Comparison of ENCODE assay signal across 9 cellular contexts in genomic region chr2:27306657-27307544, GRCh38. TPM values are rescaled to one million over a fixed set of nuclear protein-coding genes. Genes with fewer than 3 reads are reported as not detected.
DNase-seq lines count a peak whose midpoint lies in the region; ATAC-seq and TF ChIP-seq lines count a peak whose summit lies in the region.
"Had no signal": no experiment of that assay in that cellular context is flagged by ENCODE, and none has a peak within 500 bp of the region (broad histone marks: within the 10 kb centered on the region; RNA-seq: fewer than 3 reads in every experiment).

No MANE protein-coding gene starts in this region.

- peaks cover 5% of the 10 kb centered on the region for H3K36me3 ChIP-seq in CD8-positive, alpha-beta memory T cell (ENCODE audit: insufficient read depth, low read length)
- H3K36me3 ChIP-seq in adipocyte (ENCODE audit: control insufficient read depth, insufficient read depth, low read length, severe bottlenecking) (peaks cover 11% of the 10 kb centered on the region), neural cell (ENCODE audit: insufficient read depth, low read length) (no peaks in the 10 kb centered on the region)

- H3K9me2 ChIP-seq in neural cell (ENCODE audit: insufficient read depth, low read length): no peaks in the 10 kb centered on the region

- no peak overlapping the region for H3K4me3 ChIP-seq in CD8-positive, alpha-beta memory T cell (ENCODE audit: low read length)
- no peak overlapping the region for H3K4me3 ChIP-seq in adipocyte (ENCODE audit: low read length)
- peak overlapping the region; percentile 40 for H3K4me3 ChIP-seq in neural cell (ENCODE audit: low read length)

- no peak overlapping the region for H3K9ac ChIP-seq in adipocyte (ENCODE audit: low read length)
- H3K9ac ChIP-seq in neural cell (ENCODE audit: low read length): no peak overlapping the region

- POLR2A ChIA-PET in CD8-positive, alpha-beta memory T cell (lab: Charles Lee): no interaction called here

- H3K4me1 Mint-ChIP-seq in CD8-positive, alpha-beta memory T cell: peaks cover 0 to 18% (median 5%) of the 10 kb centered on the region in 3 donors

- peaks cover 7 to 18% (median 12%) of the 10 kb centered on the region in 3 donors for H3K36me3 Mint-ChIP-seq in CD8-positive, alpha-beta memory T cell

- H2AFZ ChIP-seq in neural cell (ENCODE audit: low read depth, low read length): no peak overlapping the region

- CTCF ChIA-PET in CD8-positive, alpha-beta memory T cell (lab: Charles Lee): no interaction called here

- H3K9me3 Mint-ChIP-seq in CD8-positive, alpha-beta memory T cell: no peaks in the 10 kb centered on the region

- H3K27ac ChIP-seq in CD8-positive, alpha-beta memory T cell (ENCODE audit: low read depth, low read length): no peak overlapping the region
- no peak overlapping the region for H3K27ac ChIP-seq in neural cell (ENCODE audit: low read length)

- H3K27ac Mint-ChIP-seq in CD8-positive, alpha-beta memory T cell: no peak overlapping the region

- H3K79me2 ChIP-seq in neural cell (replicated peaks; ENCODE audit: insufficient read depth, low read length): no peaks in the 10 kb centered on the region

- no peak for TF ChIP-seq RAD21 in neural cell (conservative IDR thresholded peaks at IDR 0.05)

- no peak for TF ChIP-seq CTCF in neural cell (IDR thresholded peaks at IDR 0.05; ENCODE audit: poor library complexity, severe bottlenecking)

- H4K20me1 ChIP-seq in neural cell (ENCODE audit: insufficient read depth): no peaks in the 10 kb centered on the region

- DNase-seq in CD8-positive, alpha-beta memory T cell: peak in 4 of 5 donors; percentile 6 to 38 (median 9)
- DNase-seq in NCI-H2171 (lab: John Stamatoyannopoulos, UW) (peak; percentile 28), adipocyte (ENCODE audit: low read depth) (peak; percentile 11), glomerular visceral epithelial cell (ENCODE audit: extremely low spot score) (no peak), foreskin melanocyte (no peak)
- DNase-seq: NCI-H446 treated with DMSO at 0.1 percent for 48 hours had no signal

- H3K4me1 ChIP-seq in CD8-positive, alpha-beta memory T cell (ENCODE audit: insufficient read depth, low read length): no peaks in the 10 kb centered on the region
- H3K4me1 ChIP-seq in adipocyte (ENCODE audit: control insufficient read depth, insufficient read depth, low read length): peaks cover 3% of the 10 kb centered on the region

- ATAC-seq in GM19397 (IDR thresholded peaks at IDR 0.05; ENCODE audit: unreplicated experiment): no peak
- no peak for ATAC-seq in GM18909 (IDR thresholded peaks at IDR 0.05; ENCODE audit: poor library complexity, unreplicated experiment)

- no peak for TF ChIP-seq EP300 in neural cell (conservative IDR thresholded peaks at IDR 0.05; ENCODE audit: poor library complexity, severe bottlenecking)

- H3K4me3 Mint-ChIP-seq in CD8-positive, alpha-beta memory T cell: peak overlapping the region in 6 of 7 donors; percentile 24 to 62 (median 49)

- H3K9me3 ChIP-seq in CD8-positive, alpha-beta memory T cell (ENCODE audit: low read length): no peaks in the 10 kb centered on the region
- H3K9me3 ChIP-seq in adipocyte (ENCODE audit: control insufficient read depth, low read length): peaks cover 6% of the 10 kb centered on the region
- no peaks in the 10 kb centered on the region for H3K9me3 ChIP-seq in neural cell (ENCODE audit: low read length)

- no peaks in the 10 kb centered on the region for H3F3A ChIP-seq in neural cell (ENCODE audit: insufficient read depth, low read length, poor library complexity, severe bottlenecking)

- H3K27me3 Mint-ChIP-seq in CD8-positive, alpha-beta memory T cell: peaks cover 11 to 22% of the 10 kb centered on the region in 2 donors

- peaks cover 7% of the 10 kb centered on the region for H3K27me3 ChIP-seq in CD8-positive, alpha-beta memory T cell (ENCODE audit: insufficient read depth, low read length, poor library complexity, severe bottlenecking)
- H3K27me3 ChIP-seq in adipocyte (replicated peaks; ENCODE audit: control insufficient read depth, insufficient read depth, low read length) (peaks cover 37% of the 10 kb centered on the region), neural cell (ENCODE audit: insufficient read depth, low read depth, low read length) (peaks cover 48% of the 10 kb centered on the region)

- H3K4me2 ChIP-seq in neural cell (ENCODE audit: low read length): no peak overlapping the region

TF ChIP-seq in neural cell, 6 proteins besides CTCF, POLR2A, EP300 and RAD21:
- no peak for TF ChIP-seq SMC3 (conservative IDR thresholded peaks at IDR 0.05; ENCODE audit: poor library complexity)
- TF ChIP-seq TAF1 (IDR thresholded peaks at IDR 0.05; ENCODE audit: low read depth): no peak
- TF ChIP-seq MXI1 (conservative IDR thresholded peaks at IDR 0.05; ENCODE audit: poor library complexity, severe bottlenecking): no peak
- no peak for TF ChIP-seq REST (IDR thresholded peaks at IDR 0.05; ENCODE audit: borderline replicate concordance)
- peak; percentile 87 for TF ChIP-seq EZH2 (IDR thresholded peaks at IDR 0.05; ENCODE audit: borderline replicate concordance, insufficient read depth, low read length, poor library complexity, severe bottlenecking)
- no peak for TF ChIP-seq POLR2AphosphoS5 (IDR thresholded peaks at IDR 0.05)

RNA-seq across cellular contexts. Expression of gene UCN, which starts 1.3 kb away (rescaled TPM):
- total RNA-seq in CD8-positive, alpha-beta memory T cell: 1 to 10 TPM; 1.7 to 2.6 TPM
- 0.71 TPM for polyA plus RNA-seq in CD8-positive, alpha-beta memory T cell
- polyA plus RNA-seq in neural cell: 3.1 and 9.0 TPM in 2 replicates
- polyA minus RNA-seq in neural cell: 2.9 and 4.5 TPM in 2 replicates

RNA-seq across cellular contexts. Expression of gene MPV17, which starts 16.0 kb away (rescaled TPM):
- 10 to 100 TPM; 85.9 to 86.4 TPM for total RNA-seq in CD8-positive, alpha-beta memory T cell
- 118 TPM for polyA plus RNA-seq in CD8-positive, alpha-beta memory T cell
- polyA plus RNA-seq in neural cell: 79.6 and 104 TPM in 2 replicates
- polyA minus RNA-seq in neural cell: 38.7 and 44.8 TPM in 2 replicates

RNA-seq across cellular contexts. Expression of gene TRIM54, which starts 24.7 kb away (rescaled TPM):
- total RNA-seq in CD8-positive, alpha-beta memory T cell: under 1 TPM; 0.22 TPM
- not detected for polyA plus RNA-seq in CD8-positive, alpha-beta memory T cell
- 0.28 TPM in 1 of 2 replicates, not detected in the other for polyA plus RNA-seq in neural cell
- not detected in 2 replicates for polyA minus RNA-seq in neural cell

RNA-seq across cellular contexts. Expression of gene DNAJC5G, which starts 31.7 kb away (rescaled TPM):
- total RNA-seq in CD8-positive, alpha-beta memory T cell: not detected
- not detected for polyA plus RNA-seq in CD8-positive, alpha-beta memory T cell
- polyA plus RNA-seq in neural cell: not detected in 2 replicates
- polyA minus RNA-seq in neural cell: not detected in 2 replicates

RNA-seq across cellular contexts. Expression of gene SLC30A3, which starts 44.1 kb away (rescaled TPM):
- total RNA-seq in CD8-positive, alpha-beta memory T cell: under 1 TPM; 0.33 to 0.55 TPM
- not detected for polyA plus RNA-seq in CD8-positive, alpha-beta memory T cell
- polyA plus RNA-seq in neural cell: not detected in 2 replicates
- polyA minus RNA-seq in neural cell: not detected in 2 replicates

Comparison
In these comparisons a context has a peak if more than half of its experiments do, and no peak if none do; other contexts are left out.
1. DNase-seq: peak in CD8-positive, alpha-beta memory T cell (4 of 5), NCI-H2171 (single experiment) and adipocyte (single experiment); none in glomerular visceral epithelial cell (single experiment) and foreskin melanocyte (single experiment).